In genomic region chr11:43557553-43558031, GRCh38 we compare ENCODE assay signal across 12 cellular contexts.
DNase-seq lines count a peak whose midpoint lies in the region; ATAC-seq and TF ChIP-seq lines count a peak whose summit lies in the region.
"Had no signal": no experiment of that assay in that cellular context is flagged by ENCODE, and none has a peak within 500 bp of the region (broad histone marks: within the 10 kb centered on the region; RNA-seq: fewer than 3 reads in every experiment).

No MANE protein-coding gene starts in this region.

- intact Hi-C loops in A673 (cut with micrococcal nuclease; ENCODE audit: unreplicated experiment) (loop anchor here (2.0 to 5.0 kb wide), 3 partner anchors 15 to 295 kb away; no protein-coding TSS in a partner anchor), colonic mucosa (cut with DNase I) (no loop called here)

- POLR2A ChIA-PET in A673 (lab: Charles Lee; ENCODE audit: low non-redundant PET) (interaction anchor here (0.7 kb wide), 1 partner anchor 33 kb away, joined by 4 read pairs; no protein-coding TSS in a partner anchor), RWPE1 (lab: Yijun Ruan, JAX; ENCODE audit: low non-redundant PET) (no interaction called here)

- no peak for ATAC-seq in GM19324 (IDR thresholded peaks at IDR 0.05; ENCODE audit: low FRiP score, unreplicated experiment)

- H3K4me3 ChIP-seq in A673 (ENCODE audit: low read depth, low read length, poor library complexity, severe bottlenecking) (peak overlapping the region; percentile 12), HUES48 (ENCODE audit: low read depth, low read length) (peak overlapping the region; percentile 51), astrocyte of the cerebellum (ENCODE audit: low read depth, low read length) (no peak overlapping the region), iPS-15b (ENCODE audit: low read depth, low read length) (peak overlapping the region; percentile 20), colonic mucosa (no peak overlapping the region)

- H3K27ac ChIP-seq in A673 (ENCODE audit: low read depth, low read length, poor library complexity, severe bottlenecking), result no peak overlapping the region
- H3K27ac ChIP-seq in HUES48 (ENCODE audit: low read depth, low read length), result peak overlapping the region; percentile 52
- no peak overlapping the region for H3K27ac ChIP-seq in colonic mucosa
- no peak overlapping the region for H3K27ac ChIP-seq in RWPE1
- H3K27ac ChIP-seq: HL-60 had no signal

- H3K9ac ChIP-seq in HUES48 (ENCODE audit: low read depth, low read length) (no peak overlapping the region), iPS-15b (ENCODE audit: low read depth, low read length) (peak overlapping the region; percentile 30), colonic mucosa (ENCODE audit: low read depth in 2 of 2, low read length in 2 of 2) (no peak overlapping the region)

- H3K9me3 ChIP-seq in A673 (ENCODE audit: low read depth, low read length, poor library complexity, severe bottlenecking), result no peaks in the 10 kb centered on the region
- H3K9me3 ChIP-seq in HUES48 (ENCODE audit: control insufficient read depth, insufficient read depth, low read length), result no peaks in the 10 kb centered on the region
- H3K9me3 ChIP-seq in iPS-15b (ENCODE audit: control insufficient read depth, insufficient read depth, low read length), result no peaks in the 10 kb centered on the region
- no peaks in the 10 kb centered on the region for H3K9me3 ChIP-seq in colonic mucosa

- peaks cover 13% of the 10 kb centered on the region for H3K4me1 ChIP-seq in A673 (ENCODE audit: insufficient read depth, low read length, poor library complexity, severe bottlenecking)
- peaks cover 43% of the 10 kb centered on the region for H3K4me1 ChIP-seq in HUES48 (ENCODE audit: control insufficient read depth, insufficient read depth, low read length)
- H3K4me1 ChIP-seq in iPS-15b (ENCODE audit: control insufficient read depth, insufficient read depth, low read length), result peaks cover 15% of the 10 kb centered on the region
- no peaks in the 10 kb centered on the region for H3K4me1 ChIP-seq in colonic mucosa

- H3K27me3 ChIP-seq in A673 (replicated peaks; ENCODE audit: insufficient read depth, low read depth, low read length, poor library complexity) (peaks cover 97% of the 10 kb centered on the region), HUES48 (ENCODE audit: control insufficient read depth, insufficient read depth, low read length) (peaks cover 57% of the 10 kb centered on the region), iPS-15b (ENCODE audit: control insufficient read depth, insufficient read depth, low read length) (peaks cover 21% of the 10 kb centered on the region), colonic mucosa (peaks cover 11% of the 10 kb centered on the region)

- CTCF ChIA-PET in A673 (lab: Charles Lee), result interaction anchor here (0.6 to 1.2 kb wide), 3 partner anchors 10 to 294 kb away, joined by 5 to 9 read pairs (median 5); no protein-coding TSS in a partner anchor
- CTCF ChIA-PET in RWPE1 (lab: Yijun Ruan, JAX), result interaction anchor here (0.8 kb wide), 1 partner anchor 22 kb away, joined by 3 read pairs; no protein-coding TSS in a partner anchor

- BruUV-seq in A673 (replicated peaks; lab: Mats Ljungman, UMichigan), result no TSS peak

- DNase-seq in A673 (ENCODE audit: low spot score) (peak; percentile 56), astrocyte of the cerebellum (ENCODE audit: low read depth) (no peak), colonic mucosa (no peak), RWPE1 (ENCODE audit: low spot score) (no peak)
- DNase-seq in stimulated activated CD4-positive, alpha-beta T cell treated with anti-CD3 and anti-CD28 coated beads, Interleukin-1b, Interleukin-23, amount 100 ng/mL, for 48 hours, result no peak
- DNase-seq: CD4-positive, alpha-beta T cell; central memory CD4-positive, alpha-beta T cell; SW 1271 had no signal

- in situ Hi-C loops in astrocyte of the cerebellum (cut with HindIII; ENCODE audit: low sequenced_read_pairs), result no loop called here

- H3K36me3 ChIP-seq in A673 (ENCODE audit: insufficient read depth, low read length, poor library complexity, severe bottlenecking) (no peaks in the 10 kb centered on the region), HUES48 (ENCODE audit: control insufficient read depth, insufficient read depth, low read length) (no peaks in the 10 kb centered on the region), iPS-15b (ENCODE audit: control insufficient read depth, insufficient read depth, low read length) (no peaks in the 10 kb centered on the region), colonic mucosa (no peaks in the 10 kb centered on the region)

- TF ChIP-seq CTCF in A673 (conservative IDR thresholded peaks at IDR 0.05; ENCODE audit: low read depth, low read length) (peak; percentile 61), astrocyte of the cerebellum (IDR thresholded peaks at IDR 0.05; ENCODE audit: low read depth, low read length, missing control alignments) (peak; percentile 27), colonic mucosa (IDR thresholded peaks at IDR 0.05) (no peak), RWPE1 (conservative IDR thresholded peaks at IDR 0.05; ENCODE audit: low read depth) (no peak)

Comparison
In these comparisons a context has a peak if more than half of its experiments do, and no peak if none do; other contexts are left out.
1. H3K4me3 ChIP-seq: peak in A673 (single experiment), HUES48 (single experiment) and iPS-15b (single experiment); none in astrocyte of the cerebellum (single experiment) and colonic mucosa (single experiment).
2. CTCF ChIP-seq: peak in A673 (single experiment) and astrocyte of the cerebellum (single experiment); none in colonic mucosa (single experiment) and RWPE1 (single experiment).